In genomic region chr9:35603506-35603985, GRCh38 we compare ENCODE assay signal across 8 cellular contexts. TPM values are rescaled to one million over a fixed set of nuclear protein-coding genes. Genes with fewer than 3 reads are reported as not detected.
DNase-seq lines count a peak whose midpoint lies in the region; ATAC-seq and TF ChIP-seq lines count a peak whose summit lies in the region.

No MANE protein-coding gene starts in this region.

- peak overlapping the region; percentile 29 for H3K4me3 ChIP-seq in NT2/D1 (ENCODE audit: insufficient read length, low read depth)
- peak overlapping the region; percentile 37 to 52 for H3K4me3 ChIP-seq in cardiac fibroblast (replicated peaks in 1 of 2; ENCODE audit: low read depth in 2 of 2, low read length in 2 of 2)
- no peak overlapping the region for H3K4me3 ChIP-seq in lower leg skin (ENCODE audit: low read depth, poor library complexity, severe bottlenecking)
- peak overlapping the region; percentile 90 for H3K4me3 ChIP-seq in thoracic aorta

- no peak for TF ChIP-seq CTCF in cardiac fibroblast (IDR thresholded peaks at IDR 0.05; ENCODE audit: low read depth, low read length)
- no peak for TF ChIP-seq CTCF in lower leg skin (IDR thresholded peaks at IDR 0.05)
- TF ChIP-seq CTCF in thoracic aorta (IDR thresholded peaks at IDR 0.05): no peak

- ATAC-seq in thoracic aorta (ENCODE audit: insufficient number of reproducible peaks, low FRiP score, low read depth) (peak; percentile 54), GM19452 (IDR thresholded peaks at IDR 0.05; ENCODE audit: unreplicated experiment) (no peak)

- intact Hi-C loops in lower leg skin (cut with DNase I; ENCODE audit: low total_unique reads): no loop called here

- H3K9ac ChIP-seq in NT2/D1 (ENCODE audit: insufficient read length, low read depth): peak overlapping the region; percentile 47

- H3K4me1 ChIP-seq in NT2/D1 (ENCODE audit: insufficient read depth, insufficient read length) (peaks cover 17% of the 10 kb centered on the region), thoracic aorta (ENCODE audit: control insufficient read depth in 1 of 2, low read depth in 2 of 2) (peaks cover 24 to 48% of the 10 kb centered on the region in 2 donors)

- H3K27me3 ChIP-seq in NT2/D1 (ENCODE audit: insufficient read depth, insufficient read length) (no peaks in the 10 kb centered on the region), thoracic aorta (replicated peaks; ENCODE audit: insufficient read depth) (no peaks in the 10 kb centered on the region)

- H3K36me3 ChIP-seq in NT2/D1 (ENCODE audit: insufficient read depth, insufficient read length, low read length) (peaks cover 22% of the 10 kb centered on the region), thoracic aorta (peaks cover 13% of the 10 kb centered on the region)

- TF ChIP-seq POLR2A in lower leg skin (IDR thresholded peaks at IDR 0.05): no peak

- H3K9me3 ChIP-seq in NT2/D1 (ENCODE audit: insufficient read depth, low read length) (0 out of 2 replicates have a peak, but pooled peaks cover 3% of the 10 kb centered on the region), thoracic aorta (no peaks in the 10 kb centered on the region)

- peak overlapping the region; percentile 88 to 89 for H3K27ac ChIP-seq in thoracic aorta

- DNase-seq in activated T-cell treated with anti-CD3 and anti-CD28 coated beads for 4 hours: peak; percentile 27
- DNase-seq in activated T-cell treated with anti-CD3 and anti-CD28 coated beads, Interleukin-2, amount 50 U/mL, for 1 hour: no peak
- no peak for DNase-seq in NT2/D1 (ENCODE audit: low read depth, low spot score)
- DNase-seq in cardiac fibroblast (ENCODE audit: low read depth in 2 of 2): peak; percentile 89 to 91
- peak; percentile 90 to 97 for DNase-seq in lower leg skin (ENCODE audit: low spot score in 2 of 2)
- DNase-seq in thoracic aorta (ENCODE audit: low spot score): no peak
- no peak for DNase-seq in NCI-H1417 treated with DMSO at 0.1 percent for 48 hours (lab: John Stamatoyannopoulos, UW)

- 0 to 1% methylated on average over 18 of the region's 18 CpGs for WGBS in lower leg skin, 2 donors

RNA-seq across cellular contexts. Expression of gene TESK1, which starts 1.5 kb away (rescaled TPM):
- 10 to 100 TPM; 20.8 to 43.5 (median 33.0) TPM for total RNA-seq in lower leg skin
- 10 to 100 TPM; 64.5 to 69.9 TPM for total RNA-seq in thoracic aorta

RNA-seq across cellular contexts. Expression of gene CD72, which starts 14.7 kb away (rescaled TPM):
- total RNA-seq in lower leg skin (1 to 10 TPM; 1.2 to 5.6 (median 2.0) TPM), thoracic aorta (1 to 10 TPM; 2.2 to 9.9 TPM)

RNA-seq across cellular contexts. Expression of gene SIT1, which starts 47.2 kb away (rescaled TPM):
- total RNA-seq in lower leg skin: not detected
- total RNA-seq in thoracic aorta: under 1 TPM in 1 of 2 donors, not detected in 1; 0.68 TPM

RNA-seq across cellular contexts. Expression of gene RMRP, which starts 54.3 kb away (rescaled TPM):
- total RNA-seq in lower leg skin (over 10,000 TPM in 1 of 4 donors, 1,000 to 10,000 TPM in 3; 1,358 to 15,269 (median 4,926) TPM), thoracic aorta (1,000 to 10,000 TPM; 1,550 to 5,543 TPM)

RNA-seq across cellular contexts. Expression of gene CCDC107, which starts 54.5 kb away (rescaled TPM):
- total RNA-seq in lower leg skin (10 to 100 TPM; 15.1 to 30.5 (median 21.2) TPM), thoracic aorta (10 to 100 TPM; 75.2 to 92.2 TPM)

Comparison
In these comparisons a context has a peak if more than half of its experiments do, and no peak if none do; other contexts are left out.
1. DNase-seq: peak in activated T-cell treated with anti-CD3 and anti-CD28 coated beads for 4 hours (single experiment), cardiac fibroblast (2 of 2) and lower leg skin (2 of 2); none in activated T-cell treated with anti-CD3 and anti-CD28 coated beads, Interleukin-2, amount 50 U/mL, for 1 hour (single experiment), NT2/D1 (single experiment), thoracic aorta (single experiment) and NCI-H1417 treated with DMSO at 0.1 percent for 48 hours (single experiment).